Comparison of ENCODE assay signal across 22 cellular contexts in genomic region chr9:90808226-90808797, GRCh38. TPM values are rescaled to one million over a fixed set of nuclear protein-coding genes. Genes with fewer than 3 reads are reported as not detected.
DNase-seq lines count a peak whose midpoint lies in the region; ATAC-seq, FAIRE-seq and TF ChIP-seq lines count a peak whose summit lies in the region.
"Had no signal": no experiment of that assay in that cellular context is flagged by ENCODE, and none has a peak within 500 bp of the region (broad histone marks: within the 10 kb centered on the region; RNA-seq: fewer than 3 reads in every experiment).

No MANE protein-coding gene starts in this region.

- no peaks in the 10 kb centered on the region for H4K20me1 ChIP-seq in osteoblast (ENCODE audit: insufficient read depth, low read length)

- H3K27me3 Mint-ChIP-seq in stimulated activated naive B cell treated with anti-CD40 and anti-IgM and Interleukin-4, amounts not matched to agents 10 μg/mL and 1 μg/mL and 100 μg/mL, for 72 hours: no peaks in the 10 kb centered on the region

- H3K27ac ChIP-seq in lower lobe of right lung: no peak overlapping the region
- no peak overlapping the region for H3K27ac ChIP-seq in osteoblast (ENCODE audit: low read depth, low read length)
- H3K27ac ChIP-seq: sigmoid colon had no signal

- TF ChIP-seq POLR2A in GM12892 (IDR thresholded peaks at IDR 0.05; ENCODE audit: low read depth, low read length): no peak

- peaks cover 12 to 18% of the 10 kb centered on the region in 2 donors for H3K36me3 Mint-ChIP-seq in stimulated activated naive B cell treated with anti-CD40 and anti-IgM and Interleukin-4, amounts not matched to agents 10 μg/mL and 1 μg/mL and 100 μg/mL, for 72 hours
- H3K36me3 Mint-ChIP-seq: activated naive CD4-positive, alpha-beta T cell treated with anti-CD3 and anti-CD28 coated beads, Interleukin-2, amount 10 ng/mL, durations not matched to agents 7 days and 5 days; CD8-positive, alpha-beta T cell; mesothelial cell of epicardium had no signal

- H3K27me3 ChIP-seq in lower lobe of right lung (ENCODE audit: low read depth) (no peaks in the 10 kb centered on the region), osteoblast (ENCODE audit: insufficient read depth, low read length) (no peaks in the 10 kb centered on the region)

- peak; percentile 51 for FAIRE-seq in GM12892 (lab: Jason Lieb, UNC)
- FAIRE-seq: endothelial cell of umbilical vein had no signal

- H3K9me3 ChIP-seq in lower lobe of right lung (no peaks in the 10 kb centered on the region), osteoblast (ENCODE audit: low read depth, low read length) (no peaks in the 10 kb centered on the region)
- H3K9me3 ChIP-seq: heart left ventricle, sigmoid colon had no signal

- H3K4me1 ChIP-seq in lower lobe of right lung: peaks cover 9% of the 10 kb centered on the region
- no peaks in the 10 kb centered on the region for H3K4me1 ChIP-seq in osteoblast (ENCODE audit: insufficient read depth, low read length)
- H3K4me1 ChIP-seq: sigmoid colon had no signal

- no peak overlapping the region for H2AFZ ChIP-seq in osteoblast (ENCODE audit: low read length)

- intact Hi-C loops in lower lobe of right lung (cut with DNase I) (no loop called here), left ventricle myocardium superior (cut with micrococcal nuclease) (no loop called here)

- H3K36me3 ChIP-seq in lower lobe of right lung (no peaks in the 10 kb centered on the region), osteoblast (ENCODE audit: insufficient read depth, low read length) (no peaks in the 10 kb centered on the region)
- H3K36me3 ChIP-seq: heart left ventricle, sigmoid colon had no signal

- H3K4me3 ChIP-seq in lower lobe of right lung: no peak overlapping the region
- H3K4me3 ChIP-seq in osteoblast (ENCODE audit: insufficient read depth, low read length): no peak overlapping the region
- H3K4me3 ChIP-seq: heart left ventricle, sigmoid colon had no signal

- H3K4me2 ChIP-seq in osteoblast (ENCODE audit: insufficient read depth, low read length): no peak overlapping the region

- H3K4me1 Mint-ChIP-seq in stimulated activated naive B cell treated with anti-CD40 and anti-IgM and Interleukin-4, amounts not matched to agents 10 μg/mL and 1 μg/mL and 100 μg/mL, for 72 hours: peaks cover 55 to 94% of the 10 kb centered on the region in 2 donors
- H3K4me1 Mint-ChIP-seq: activated naive CD4-positive, alpha-beta T cell treated with anti-CD3 and anti-CD28 coated beads, Interleukin-2, amount 10 ng/mL, durations not matched to agents 7 days and 5 days had no signal

- TF ChIP-seq CTCF in lower lobe of right lung (IDR thresholded peaks at IDR 0.05) (no peak), osteoblast (IDR thresholded peaks at IDR 0.05; ENCODE audit: extremely low read depth, low read depth, low read length) (no peak)

- peak; percentile 44 for ATAC-seq in lower lobe of right lung
- ATAC-seq in stimulated activated naive B cell treated with anti-CD40 and anti-IgM and Interleukin-4, amounts not matched to agents 10 μg/mL and 1 μg/mL and 100 μg/mL, for 72 hours (replicated peaks): peak; percentile 36 to 41
- ATAC-seq in left ventricle myocardium superior: no peak
- ATAC-seq: CD8-positive, alpha-beta T cell; left colon had no signal

- no peak for DNase-seq in GM12892 (ENCODE audit: insufficient read length)
- peak; percentile 22 for DNase-seq in NCI-H524 treated with DMSO at 0.1 percent for 48 hours (lab: John Stamatoyannopoulos, UW)
- DNase-seq in lower lobe of right lung: no peak
- DNase-seq in stimulated activated naive B cell treated with anti-CD40 and anti-IgM and Interleukin-4, amounts not matched to agents 10 μg/mL and 1 μg/mL and 100 μg/mL, for 72 hours: no peak
- no peak for DNase-seq in osteoblast (ENCODE audit: insufficient read length, low spot score, missing footprints)
- no peak for DNase-seq in SW 1271 (lab: John Stamatoyannopoulos, UW)
- no peak for DNase-seq in left ventricle myocardium superior
- DNase-seq in COR-L47 (lab: John Stamatoyannopoulos, UW): no peak
- DNase-seq: activated naive CD4-positive, alpha-beta T cell treated with anti-CD3 and anti-CD28 coated beads, Interleukin-2, amount 10 ng/mL, durations not matched to agents 7 days and 5 days; activated T-cell treated with anti-CD3 and anti-CD28 coated beads, Interleukin-2, amount 50 U/mL, for 48 hours; CD8-positive, alpha-beta T cell; left colon; NCI-H1417; NCI-H526 treated with DMSO at 0.1 percent for 48 hours; OCI-M1; sigmoid colon had no signal

- no peaks in the 10 kb centered on the region for H3K9me3 Mint-ChIP-seq in stimulated activated naive B cell treated with anti-CD40 and anti-IgM and Interleukin-4, amounts not matched to agents 10 μg/mL and 1 μg/mL and 100 μg/mL, for 72 hours
- H3K9me3 Mint-ChIP-seq: activated naive CD4-positive, alpha-beta T cell treated with anti-CD3 and anti-CD28 coated beads, Interleukin-2, amount 10 ng/mL, durations not matched to agents 7 days and 5 days; CD8-positive, alpha-beta T cell; mesothelial cell of epicardium had no signal

- H3K4me3 Mint-ChIP-seq in stimulated activated naive B cell treated with anti-CD40 and anti-IgM and Interleukin-4, amounts not matched to agents 10 μg/mL and 1 μg/mL and 100 μg/mL, for 72 hours: peak overlapping the region; percentile 46 to 72
- H3K4me3 Mint-ChIP-seq: activated naive CD4-positive, alpha-beta T cell treated with anti-CD3 and anti-CD28 coated beads, Interleukin-2, amount 10 ng/mL, durations not matched to agents 7 days and 5 days; CD8-positive, alpha-beta T cell; mesothelial cell of epicardium had no signal

- no peaks in the 10 kb centered on the region for H3K79me2 ChIP-seq in osteoblast (ENCODE audit: insufficient read depth, low read length)

- peak overlapping the region; percentile 88 for H3K27ac Mint-ChIP-seq in stimulated activated naive B cell treated with anti-CD40 and anti-IgM and Interleukin-4, amounts not matched to agents 10 μg/mL and 1 μg/mL and 100 μg/mL, for 72 hours
- H3K27ac Mint-ChIP-seq: activated naive CD4-positive, alpha-beta T cell treated with anti-CD3 and anti-CD28 coated beads, Interleukin-2, amount 10 ng/mL, durations not matched to agents 7 days and 5 days; CD8-positive, alpha-beta T cell; mesothelial cell of epicardium; progenitor cell of endocrine pancreas had no signal

RNA-seq across cellular contexts. Expression of gene SYK, which starts 6.7 kb away (rescaled TPM):
- 28.5 TPM for polyA plus RNA-seq in GM12892 (2012; ENCODE audit: missing spikeins)
- total RNA-seq in lower lobe of right lung (88.9 TPM), osteoblast (not detected in 2 replicates), left ventricle myocardium superior (5.1 TPM)
- total RNA-seq: endothelial cell of umbilical vein, M059J had no signal
- polyA plus RNA-seq: endothelial cell of umbilical vein, neural cell had no signal

Comparison
In these comparisons a context has a peak if more than half of its experiments do, and no peak if none do; other contexts are left out.
1. RNA of gene SYK, which starts 6.7 kb away (total RNA-seq): 88.9 TPM in lower lobe of right lung (single experiment); 5.1 TPM in left ventricle myocardium superior (single experiment) and not detected in osteoblast; every median in the first group is over 10 times any median in the second.